Comparison of ENCODE assay signal across 8 cellular contexts in the genomic region with DNA sequence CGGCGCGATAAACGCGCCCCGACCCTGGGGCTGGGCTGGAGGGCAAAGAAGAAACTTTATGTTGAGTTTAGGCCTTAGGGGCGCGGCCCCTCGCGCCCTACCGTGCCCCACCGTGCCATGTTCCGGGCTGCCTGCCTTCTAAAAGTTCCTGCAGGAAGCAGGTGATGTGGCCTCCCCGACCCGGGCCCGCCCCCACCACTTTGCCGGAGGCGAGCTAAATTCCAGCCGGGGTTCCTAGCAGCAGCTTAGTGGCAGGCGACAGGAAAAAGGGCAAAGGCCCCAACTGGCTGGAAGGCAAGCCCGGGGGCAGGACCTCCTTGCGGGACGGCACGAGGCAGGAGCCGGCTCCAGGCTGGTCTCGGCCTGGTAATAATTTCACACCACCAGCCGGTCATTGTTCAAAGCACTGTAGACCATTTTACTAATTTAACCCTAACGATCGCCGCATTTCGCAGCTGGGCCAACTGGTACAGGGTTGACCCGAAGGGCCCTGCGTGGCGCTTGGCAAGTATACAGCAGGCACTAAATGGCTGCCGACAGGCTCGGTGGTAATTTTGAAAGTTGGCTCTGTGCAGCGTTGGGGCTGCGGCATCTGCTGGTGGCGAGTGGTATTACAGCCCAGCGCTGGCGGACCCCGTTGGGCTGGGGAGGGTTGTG. TPM values are rescaled to one million over a fixed set of nuclear protein-coding genes. Genes with fewer than 3 reads are reported as not detected.
DNase-seq lines count a peak whose midpoint lies in the region; ATAC-seq and TF ChIP-seq lines count a peak whose summit lies in the region.

No MANE protein-coding gene starts in this region.

- H3K27ac ChIP-seq in HUES48 (ENCODE audit: low read depth, low read length) (peak overlapping the region; percentile 18), SJCRH30 (no peak overlapping the region), trophoblast cell (ENCODE audit: low read depth, low read length) (no peak overlapping the region), upper lobe of left lung (peak overlapping the region; percentile 8 to 91 (median 56))

- peak overlapping the region; percentile 71 for H2AFZ ChIP-seq in trophoblast cell (ENCODE audit: insufficient read depth, low read length, poor library complexity)

- no peaks in the 10 kb centered on the region for H3K79me2 ChIP-seq in trophoblast cell (ENCODE audit: control insufficient read depth, insufficient read depth, low read length, poor library complexity)

- peak; percentile 13 for TF ChIP-seq POLR2A in GM10847 (IDR thresholded peaks at IDR 0.05; ENCODE audit: extremely low read depth, insufficient read length)
- TF ChIP-seq POLR2A in upper lobe of left lung (IDR thresholded peaks at IDR 0.05) = no peak

- peak overlapping the region; percentile 51 for H4K12ac ChIP-seq in trophoblast cell (ENCODE audit: low read depth, low read length)

- peaks cover 3% of the 10 kb centered on the region for H3K79me1 ChIP-seq in trophoblast cell (ENCODE audit: low read length)

- H2BK120ac ChIP-seq in trophoblast cell (ENCODE audit: insufficient read depth, low read length, poor library complexity) = peak overlapping the region; percentile 37

- peaks cover 31 to 35% of the 10 kb centered on the region in 2 donors for H3K36me3 Mint-ChIP-seq in activated naive CD4-positive, alpha-beta T cell treated with anti-CD3 and anti-CD28 coated beads, Interleukin-2, amount 50 U/mL, for 72 hours

- peak overlapping the region; percentile 85 to 93 for H3K27ac Mint-ChIP-seq in activated naive CD4-positive, alpha-beta T cell treated with anti-CD3 and anti-CD28 coated beads, Interleukin-2, amount 50 U/mL, for 72 hours

- no peak overlapping the region for H2AK5ac ChIP-seq in trophoblast cell (ENCODE audit: low read length)

- H2BK5ac ChIP-seq in trophoblast cell (ENCODE audit: low read depth, low read length, poor library complexity) = no peak overlapping the region

- DNase-seq in SJCRH30 (peak; percentile 72 to 75), cardiac septum (ENCODE audit: low spot score) (peak; percentile 89), trophoblast cell (peak; percentile 89 to 95), upper lobe of left lung (peak; percentile 78 to 93), GM19238 (ENCODE audit: insufficient read length, low spot score) (no peak)
- peak; percentile 86 to 88 for DNase-seq in activated naive CD4-positive, alpha-beta T cell treated with anti-CD3 and anti-CD28 coated beads, Interleukin-2, amount 50 U/mL, for 72 hours (ENCODE audit: low spot score in 2 of 2)

- no peak overlapping the region for H3K14ac ChIP-seq in trophoblast cell (ENCODE audit: low read length)

- peak overlapping the region; percentile 74 for H3K4me3 ChIP-seq in HUES48 (ENCODE audit: low read depth, low read length)
- peak overlapping the region; percentile 64 for H3K4me3 ChIP-seq in SJCRH30
- peak overlapping the region; percentile 70 for H3K4me3 ChIP-seq in trophoblast cell (ENCODE audit: low read depth, low read length)
- H3K4me3 ChIP-seq in upper lobe of left lung = peak overlapping the region in 3 of 4 donors; percentile 83 to 89 (median 88)

- TF ChIP-seq CTCF in upper lobe of left lung (IDR thresholded peaks at IDR 0.05) = peak; percentile 96 to 99 (median 98)

- H2BK12ac ChIP-seq in trophoblast cell (ENCODE audit: low read length) = no peak overlapping the region

- H3K27me3 ChIP-seq in HUES48 (ENCODE audit: control insufficient read depth, insufficient read depth, low read length) (no peaks in the 10 kb centered on the region), SJCRH30 (no peaks in the 10 kb centered on the region), trophoblast cell (ENCODE audit: insufficient read depth, low read length) (no peaks in the 10 kb centered on the region), upper lobe of left lung (no peaks in the 10 kb centered on the region)

- peak overlapping the region; percentile 13 for H4K8ac ChIP-seq in trophoblast cell (ENCODE audit: low read depth, low read length)

- H3K4ac ChIP-seq in trophoblast cell (ENCODE audit: low read depth, low read length) = no peak overlapping the region

- H3K9me3 ChIP-seq in HUES48 (ENCODE audit: control insufficient read depth, insufficient read depth, low read length) (no peaks in the 10 kb centered on the region), SJCRH30 (replicated peaks) (no peaks in the 10 kb centered on the region), trophoblast cell (ENCODE audit: insufficient read depth, low read depth, low read length) (no peaks in the 10 kb centered on the region), upper lobe of left lung (no peaks in the 10 kb centered on the region)

- peak overlapping the region; percentile 99 for H3K4me2 ChIP-seq in trophoblast cell (ENCODE audit: low read length)

- no peaks in the 10 kb centered on the region for H3K9me3 Mint-ChIP-seq in activated naive CD4-positive, alpha-beta T cell treated with anti-CD3 and anti-CD28 coated beads, Interleukin-2, amount 50 U/mL, for 72 hours

- TF ChIP-seq EP300 in upper lobe of left lung (IDR thresholded peaks at IDR 0.05) = no peak

- H4K91ac ChIP-seq in trophoblast cell (ENCODE audit: low read depth, low read length) = peak overlapping the region; percentile 43

- no peak overlapping the region for H3K23ac ChIP-seq in trophoblast cell (ENCODE audit: low read length)

- H3K36me3 ChIP-seq in HUES48 (ENCODE audit: control insufficient read depth, insufficient read depth, low read length) (0 out of 2 replicates have a peak, but pooled peaks cover 2% of the 10 kb centered on the region), SJCRH30 (no peaks in the 10 kb centered on the region), trophoblast cell (ENCODE audit: control insufficient read depth in 1 of 2, insufficient read depth in 2 of 2, low read length in 2 of 2) (no peaks in the 10 kb centered on the region), upper lobe of left lung (no peaks in the 10 kb centered on the region)

- ATAC-seq in activated naive CD4-positive, alpha-beta T cell treated with anti-CD3 and anti-CD28 coated beads, Interleukin-2, amount 50 U/mL, for 72 hours = peak; percentile 34 to 36
- ATAC-seq in upper lobe of left lung (ENCODE audit: low FRiP score in 2 of 2) = peak; percentile 88 to 91

- H3K4me1 ChIP-seq in HUES48 (ENCODE audit: control insufficient read depth, insufficient read depth, low read length) (peaks cover 27% of the 10 kb centered on the region), SJCRH30 (peaks cover 14% of the 10 kb centered on the region), trophoblast cell (ENCODE audit: control insufficient read depth in 1 of 2, insufficient read depth in 2 of 2, low read length in 2 of 2) (peaks cover 26 to 39% of the 10 kb centered on the region in 2 experiments), upper lobe of left lung (peaks cover 31 to 53% (median 34%) of the 10 kb centered on the region in 4 donors)

- intact Hi-C loops in cardiac septum (cut with DNase I) = loop anchor here (1.0 to 5.0 kb wide), 2 partner anchors 41 to 94 kb away; no protein-coding TSS in a partner anchor

- no CpG with 5 or more reads among the region's 42 CpGs for WGBS in trophoblast cell (ENCODE audit: extremely low coverage, insufficient coverage, insufficient read length)
- 0% methylated on average over 14 to 32 of the region's 42 CpGs for WGBS in upper lobe of left lung, 2 donors

- peak overlapping the region; percentile 66 for H3K9ac ChIP-seq in HUES48 (ENCODE audit: low read depth, low read length)
- no peak overlapping the region for H3K9ac ChIP-seq in trophoblast cell (ENCODE audit: low read length)

- peak overlapping the region; percentile 14 for H3K18ac ChIP-seq in trophoblast cell (ENCODE audit: low read length)

RNA-seq across cellular contexts. Expression of a gene that starts 0.9 kb away (rescaled TPM):
- 8.9 TPM in 2 replicates for total RNA-seq in SJCRH30 (2014; rRNA removed; shearing (Covaris generic))
- 100 to 1,000 TPM in 1 of 2 donors, 10 to 100 TPM in 1; 98.8 to 113 TPM for total RNA-seq in activated naive CD4-positive, alpha-beta T cell treated with anti-CD3 and anti-CD28 coated beads, Interleukin-2, amount 50 U/mL, for 72 hours
- total RNA-seq in cardiac septum = 2.6 TPM
- polyA plus RNA-seq in trophoblast cell (2013) = 3.1 and 3.4 TPM in 2 replicates
- 100 to 1,000 TPM in 1 of 6 donors, 10 to 100 TPM in 5; 33.1 to 119 (median 54.5) TPM for total RNA-seq in upper lobe of left lung

Comparison
In these comparisons a context has a peak if more than half of its experiments do, and no peak if none do; other contexts are left out.
1. H3K27ac ChIP-seq: peak in HUES48 (single experiment) and upper lobe of left lung (4 of 4); none in SJCRH30 (single experiment) and trophoblast cell (single experiment).
2. Peak in every context shown above with its lines, with median percentiles within 50 percentile points of each other: H3K4me3 ChIP-seq.